ENCODE assay signal across 9 cellular contexts in the genomic region with DNA sequence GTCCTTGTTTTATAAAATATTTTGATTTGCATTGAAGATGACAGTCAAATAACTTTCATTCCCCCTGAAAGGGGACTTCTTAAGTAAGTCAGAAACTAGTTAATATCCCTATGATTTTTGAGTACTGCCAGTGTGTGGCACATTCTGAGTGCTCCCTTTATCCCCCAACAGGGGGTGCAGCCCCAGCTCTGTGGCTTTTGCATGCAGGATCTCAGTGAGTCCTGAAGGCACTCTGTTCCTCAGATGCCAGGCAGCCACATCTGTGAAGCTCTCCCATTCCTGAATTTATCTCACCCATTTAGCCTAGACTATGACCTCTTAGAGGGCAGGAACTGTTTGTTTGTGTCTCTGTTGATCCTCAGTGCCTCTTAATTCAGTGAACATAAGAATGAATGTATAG.
DNase-seq lines count a peak whose midpoint lies in the region; ATAC-seq, FAIRE-seq and TF ChIP-seq lines count a peak whose summit lies in the region.
"Had no signal": no experiment of that assay in that cellular context is flagged by ENCODE, and none has a peak within 500 bp of the region (broad histone marks: within the 10 kb centered on the region; RNA-seq: fewer than 3 reads in every experiment).

No MANE protein-coding gene starts in this region.

- H3K23ac ChIP-seq in mesenchymal stem cell (ENCODE audit: low read length in 2 of 2), result no peak overlapping the region

- H3K18ac ChIP-seq in mesenchymal stem cell (ENCODE audit: low read depth in 1 of 2, low read length in 2 of 2), result no peak overlapping the region

- peaks cover 2% of the 10 kb centered on the region for H3K36me3 Mint-ChIP-seq in astrocyte (ENCODE audit: low read depth, unreplicated experiment)

- H2BK15ac ChIP-seq in mesenchymal stem cell (ENCODE audit: low read depth, poor library complexity, severe bottlenecking), result no peak overlapping the region

- FAIRE-seq in astrocyte (lab: Jason Lieb, UNC), result peak; percentile 70

- H4K91ac ChIP-seq in mesenchymal stem cell (ENCODE audit: low read length), result no peak overlapping the region

- H3K36me3 ChIP-seq in astrocyte (ENCODE audit: insufficient read depth, low read length), result no peaks in the 10 kb centered on the region
- H3K36me3 ChIP-seq in mesenchymal stem cell (ENCODE audit: control insufficient read depth in 1 of 2, insufficient read depth in 2 of 2, low read depth in 1 of 2, low read length in 2 of 2), result peaks cover 0 to 6% of the 10 kb centered on the region in 2 experiments
- H3K36me3 ChIP-seq: SJSA1 had no signal

- no peaks in the 10 kb centered on the region for H3K4me1 ChIP-seq in astrocyte (ENCODE audit: insufficient read depth, low read length)
- H3K4me1 ChIP-seq in mesenchymal stem cell (ENCODE audit: control insufficient read depth, insufficient read depth, low read depth, low read length), result no peaks in the 10 kb centered on the region
- H3K4me1 ChIP-seq: SJSA1 had no signal

- H3K4me3 ChIP-seq in astrocyte (ENCODE audit: insufficient read depth, low read depth, low read length) (no peak overlapping the region), mesenchymal stem cell (ENCODE audit: insufficient read depth in 1 of 2, low read depth in 1 of 2, low read length in 2 of 2) (no peak overlapping the region)
- H3K4me3 ChIP-seq: SJSA1 had no signal

- no peak overlapping the region for H2BK5ac ChIP-seq in mesenchymal stem cell (ENCODE audit: low read depth, low read length, poor library complexity, severe bottlenecking)

- H3K9me3 Mint-ChIP-seq in astrocyte (ENCODE audit: unreplicated experiment), result no peaks in the 10 kb centered on the region

- peak; percentile 18 for TF ChIP-seq CTCF in astrocyte (IDR thresholded peaks at IDR 0.05; ENCODE audit: insufficient read depth, low read depth, low read length)

- H2BK12ac ChIP-seq in mesenchymal stem cell (ENCODE audit: low read length in 2 of 2), result no peak overlapping the region

- H3K27ac Mint-ChIP-seq in astrocyte (ENCODE audit: unreplicated experiment), result no peak overlapping the region

- H3K9ac ChIP-seq in astrocyte (ENCODE audit: low read length), result no peak overlapping the region
- no peak overlapping the region for H3K9ac ChIP-seq in mesenchymal stem cell (ENCODE audit: low read length)

- no peak for ATAC-seq in HG02852 (IDR thresholded peaks at IDR 0.05; ENCODE audit: unreplicated experiment)

- no peak overlapping the region for H2AK5ac ChIP-seq in mesenchymal stem cell (ENCODE audit: low read length, severe bottlenecking)

- H3K4me2 ChIP-seq in astrocyte (ENCODE audit: low read length) (no peak overlapping the region), mesenchymal stem cell (ENCODE audit: low read length, poor library complexity, severe bottlenecking) (no peak overlapping the region)

- peaks cover 6% of the 10 kb centered on the region for H3K79me1 ChIP-seq in mesenchymal stem cell (replicated peaks; ENCODE audit: low read length, poor library complexity, severe bottlenecking)

- no peak overlapping the region for H3K4ac ChIP-seq in mesenchymal stem cell (ENCODE audit: low read depth in 1 of 2, low read length in 2 of 2)

- no peaks in the 10 kb centered on the region for H3K27me3 ChIP-seq in astrocyte (ENCODE audit: insufficient read depth, low read length)
- H3K27me3 ChIP-seq in mesenchymal stem cell (ENCODE audit: control insufficient read depth in 1 of 2, insufficient read depth in 1 of 2, low read length in 2 of 2), result no peaks in the 10 kb centered on the region
- H3K27me3 ChIP-seq: SJSA1 had no signal

- peaks cover 4% of the 10 kb centered on the region for H3K4me1 Mint-ChIP-seq in astrocyte (ENCODE audit: low read depth, unreplicated experiment)

- DNase-seq in G401 (ENCODE audit: low spot score) (peak; percentile 16), HUDEP-2 (lab: John Stamatoyannopoulos, UW; ENCODE audit: unreplicated experiment in 76 of 76) (peak in 68 of 76 experiments; percentile 3 to 71 (median 32)), astrocyte (ENCODE audit: low read depth) (no peak), mesenchymal stem cell (peak; percentile 32), NK-92 (lab: John Stamatoyannopoulos, UW; ENCODE audit: unreplicated experiment) (no peak), NCI-H524 treated with DMSO at 0.1 percent for 48 hours (lab: John Stamatoyannopoulos, UW) (no peak)
- DNase-seq in effector CD8-positive, alpha-beta T cell (lab: John Stamatoyannopoulos, UW), result no peak

- H3K4me3 Mint-ChIP-seq in astrocyte (ENCODE audit: unreplicated experiment), result no peak overlapping the region

- H3K27me3 Mint-ChIP-seq in astrocyte (ENCODE audit: low read depth, unreplicated experiment), result no peaks in the 10 kb centered on the region

- no peak overlapping the region for H4K8ac ChIP-seq in mesenchymal stem cell (ENCODE audit: low read length)

- in situ Hi-C loops in G401 (cut with HindIII; ENCODE audit: low sequenced_read_pairs), result no loop called here

- H3K27ac ChIP-seq in astrocyte (ENCODE audit: low read depth, low read length) (no peak overlapping the region), mesenchymal stem cell (ENCODE audit: low read length, poor library complexity, severe bottlenecking) (no peak overlapping the region)
- H3K27ac ChIP-seq: SJSA1 had no signal

- H3K9me3 ChIP-seq in astrocyte (ENCODE audit: insufficient read depth, low read depth, low read length) (no peaks in the 10 kb centered on the region), mesenchymal stem cell (ENCODE audit: control insufficient read depth, low read length) (no peaks in the 10 kb centered on the region)
- H3K9me3 ChIP-seq: SJSA1 had no signal

- no peak overlapping the region for H3K14ac ChIP-seq in mesenchymal stem cell (ENCODE audit: low read length in 2 of 2)

- no peaks in the 10 kb centered on the region for H3K79me2 ChIP-seq in astrocyte (ENCODE audit: insufficient read depth, low read length)

- H2AFZ ChIP-seq in astrocyte (ENCODE audit: low read depth, low read length), result no peak overlapping the region
- no peak overlapping the region for H2AFZ ChIP-seq in mesenchymal stem cell (ENCODE audit: low read depth, low read length)

- no peaks in the 10 kb centered on the region for H4K20me1 ChIP-seq in astrocyte (ENCODE audit: insufficient read depth, low read length)

- no peak overlapping the region for H2BK120ac ChIP-seq in mesenchymal stem cell (ENCODE audit: low read depth, low read length)

Comparison
In these comparisons a context has a peak if more than half of its experiments do, and no peak if none do; other contexts are left out.
1. DNase-seq: peak in G401 (single experiment), HUDEP-2 (68 of 76) and mesenchymal stem cell (single experiment); none in astrocyte (single experiment), effector CD8-positive, alpha-beta T cell (single experiment), NK-92 (single experiment) and NCI-H524 treated with DMSO at 0.1 percent for 48 hours (single experiment).